ENCODE assay signal across 14 cellular contexts in genomic region chr2:162524192-162524591, GRCh38.
A peak's percentile ranks its signal among the peaks of the same experiment; 100 is the strongest.
DNase-seq lines count a peak whose midpoint lies in the region; ATAC-seq and TF ChIP-seq lines count a peak whose summit lies in the region.
"Had no signal": no experiment of that assay in that cellular context is flagged by ENCODE, and none has a peak within 500 bp of the region (broad histone marks: within the 10 kb centered on the region; RNA-seq: fewer than 3 reads in every experiment).

No MANE protein-coding gene starts in this region.

- TF ChIP-seq CTCF in hepatocyte (IDR thresholded peaks at IDR 0.05; ENCODE audit: poor library complexity) (peak; percentile 44), retinal pigment epithelial cell (conservative IDR thresholded peaks at IDR 0.05; ENCODE audit: low read depth, low read length) (peak; percentile 2)

- no peaks in the 10 kb centered on the region for H3K4me1 Mint-ChIP-seq in activated naive CD4-positive, alpha-beta T cell treated with anti-CD3 and anti-CD28 coated beads, Interleukin-2, amount 10 ng/mL, durations not matched to agents 7 days and 5 days
- H3K4me1 Mint-ChIP-seq: CD4-positive, CD25-positive, alpha-beta regulatory T cell had no signal

- H3K4me1 ChIP-seq in hepatocyte (ENCODE audit: insufficient read depth) (no peaks in the 10 kb centered on the region), GM23248 (ENCODE audit: insufficient read depth) (no peaks in the 10 kb centered on the region)
- H3K4me1 ChIP-seq: colonic mucosa, esophagus squamous epithelium, HAP-1 had no signal

- DNase-seq in NCI-H2081 (lab: John Stamatoyannopoulos, UW) (peak; percentile 21 to 72), NCI-H2081 treated with DMSO at 0.1 percent for 48 hours (lab: John Stamatoyannopoulos, UW) (no peak), OCI-M1 (lab: John Stamatoyannopoulos, UW) (peak; percentile 51), hepatocyte (ENCODE audit: low spot score) (peak; percentile 57), retinal pigment epithelial cell (ENCODE audit: low read depth) (no peak), GM23248 (no peak)
- DNase-seq in activated naive CD4-positive, alpha-beta T cell treated with anti-CD3 and anti-CD28 coated beads, Interleukin-2, amount 10 ng/mL, durations not matched to agents 7 days and 5 days: no peak
- DNase-seq: CD4-positive, CD25-positive, alpha-beta regulatory T cell; colonic mucosa; esophagus squamous epithelium; hippocampal formation; T-helper 1 cell had no signal

- H3K4me3 Mint-ChIP-seq in activated naive CD4-positive, alpha-beta T cell treated with anti-CD3 and anti-CD28 coated beads, Interleukin-2, amount 10 ng/mL, durations not matched to agents 7 days and 5 days: no peak overlapping the region
- H3K4me3 Mint-ChIP-seq: CD4-positive, CD25-positive, alpha-beta regulatory T cell had no signal

- H3K36me3 Mint-ChIP-seq in activated naive CD4-positive, alpha-beta T cell treated with anti-CD3 and anti-CD28 coated beads, Interleukin-2, amount 10 ng/mL, durations not matched to agents 7 days and 5 days: no peaks in the 10 kb centered on the region
- H3K36me3 Mint-ChIP-seq: CD4-positive, CD25-positive, alpha-beta regulatory T cell had no signal

- H3K79me2 ChIP-seq in hepatocyte (no peaks in the 10 kb centered on the region), GM23248 (ENCODE audit: insufficient read depth) (no peaks in the 10 kb centered on the region)

- no peaks in the 10 kb centered on the region for H3F3A ChIP-seq in GM23248 (ENCODE audit: insufficient read depth)

- H3K27ac Mint-ChIP-seq in activated naive CD4-positive, alpha-beta T cell treated with anti-CD3 and anti-CD28 coated beads, Interleukin-2, amount 10 ng/mL, durations not matched to agents 7 days and 5 days: no peak overlapping the region
- H3K27ac Mint-ChIP-seq: CD4-positive, CD25-positive, alpha-beta regulatory T cell had no signal

- in situ Hi-C loops in GM23248 (cut with MboI): no loop called here

- H3K4me2 ChIP-seq in hepatocyte (no peak overlapping the region), GM23248 (ENCODE audit: unreplicated experiment) (no peak overlapping the region)

- no peaks in the 10 kb centered on the region for H3K9me3 Mint-ChIP-seq in activated naive CD4-positive, alpha-beta T cell treated with anti-CD3 and anti-CD28 coated beads, Interleukin-2, amount 10 ng/mL, durations not matched to agents 7 days and 5 days

- H2AFZ ChIP-seq in hepatocyte: no peak overlapping the region
- H2AFZ ChIP-seq in GM23248: no peak overlapping the region

- no peaks in the 10 kb centered on the region for H3K27me3 Mint-ChIP-seq in activated naive CD4-positive, alpha-beta T cell treated with anti-CD3 and anti-CD28 coated beads, Interleukin-2, amount 10 ng/mL, durations not matched to agents 7 days and 5 days
- H3K27me3 Mint-ChIP-seq: CD4-positive, CD25-positive, alpha-beta regulatory T cell had no signal

- H3K9me2 ChIP-seq in hepatocyte (replicated peaks; ENCODE audit: insufficient read depth) (no peaks in the 10 kb centered on the region), GM23248 (ENCODE audit: insufficient read depth) (no peaks in the 10 kb centered on the region)

- no peaks in the 10 kb centered on the region for H3K27me3 ChIP-seq in hepatocyte
- H3K27me3 ChIP-seq in GM23248 (replicated peaks; ENCODE audit: insufficient read depth): no peaks in the 10 kb centered on the region; the same call in 1 of the 2 replicates
- H3K27me3 ChIP-seq: colonic mucosa, esophagus squamous epithelium had no signal

- H3K27ac ChIP-seq in hepatocyte: no peak overlapping the region
- no peak overlapping the region for H3K27ac ChIP-seq in GM23248
- H3K27ac ChIP-seq: colonic mucosa, esophagus squamous epithelium had no signal

- H3K4me3 ChIP-seq in hepatocyte (no peak overlapping the region), retinal pigment epithelial cell (ENCODE audit: low read length) (no peak overlapping the region), GM23248 (no peak overlapping the region)
- H3K4me3 ChIP-seq: colonic mucosa, esophagus squamous epithelium, HAP-1 had no signal

- H3K9ac ChIP-seq in GM23248: no peak overlapping the region

- CTCF ChIA-PET in activated naive CD4-positive, alpha-beta T cell treated with anti-CD3 and anti-CD28 coated beads, Interleukin-2, amount 10 ng/mL, durations not matched to agents 7 days and 5 days (lab: Charles Lee): no interaction called here

- H3K9me3 ChIP-seq in hepatocyte (ENCODE audit: low read depth) (no peaks in the 10 kb centered on the region), GM23248 (ENCODE audit: low read depth) (no peaks in the 10 kb centered on the region)
- H3K9me3 ChIP-seq: colonic mucosa, esophagus squamous epithelium, HAP-1 had no signal

- WGBS in hepatocyte (ENCODE audit: low lambda C conversion rate, missing lambda C conversion rate): 52% methylated on average over 3 of the region's 3 CpGs
- WGBS in GM23248 (ENCODE audit: low coverage in 1 of 2, low lambda C conversion rate in 2 of 2, missing lambda C conversion rate in 2 of 2), 2 experiments: 5 to 16% methylated on average over 3 of the region's 3 CpGs

- ATAC-seq in HG03520 (IDR thresholded peaks at IDR 0.05; ENCODE audit: unreplicated experiment): no peak

- H4K20me1 ChIP-seq in hepatocyte (ENCODE audit: insufficient read depth, poor library complexity, severe bottlenecking) (no peaks in the 10 kb centered on the region), GM23248 (ENCODE audit: insufficient read depth) (no peaks in the 10 kb centered on the region)

- H3K36me3 ChIP-seq in hepatocyte (replicated peaks; ENCODE audit: insufficient read depth, low read depth): no peaks in the 10 kb centered on the region
- H3K36me3 ChIP-seq in GM23248 (ENCODE audit: low read depth): no peaks in the 10 kb centered on the region
- H3K36me3 ChIP-seq: colonic mucosa, esophagus squamous epithelium, HAP-1 had no signal

Comparison
In these comparisons a context has a peak if more than half of its experiments do, and no peak if none do; other contexts are left out.
1. DNase-seq: peak in NCI-H2081 (2 of 2), OCI-M1 (single experiment) and hepatocyte (single experiment); none in NCI-H2081 treated with DMSO at 0.1 percent for 48 hours (single experiment), retinal pigment epithelial cell (single experiment), activated naive CD4-positive, alpha-beta T cell treated with anti-CD3 and anti-CD28 coated beads, Interleukin-2, amount 10 ng/mL, durations not matched to agents 7 days and 5 days (single experiment) and GM23248 (single experiment).